Comparison of ENCODE assay signal across 1 cellular context in genomic region chr2:3536682-3537632, GRCh38.
A peak's percentile ranks its signal among the peaks of the same experiment; 100 is the strongest.
TF ChIP-seq lines count a peak whose summit lies in the region.

No MANE protein-coding gene starts in this region.

TF ChIP-seq in K562, 482 proteins besides CTCF, POLR2A, EP300 and RAD21 (continued from another document and continues in another):
- TF ChIP-seq ZNF224 (CRISPR knock-in tag; IDR thresholded peaks at IDR 0.05) = no peak
- no peak for TF ChIP-seq ATF7 (IDR thresholded peaks at IDR 0.05)
- TF ChIP-seq ILK (tag; IDR thresholded peaks at IDR 0.05; ENCODE audit: borderline replicate concordance, low read depth) = no peak
- no peak for TF ChIP-seq HIVEP1 (CRISPR knock-in tag; IDR thresholded peaks at IDR 0.05)
- TF ChIP-seq MED1 (CRISPR knock-in tag; IDR thresholded peaks at IDR 0.05; ENCODE audit: borderline replicate concordance) = no peak
- TF ChIP-seq CBFA2T2 (conservative IDR thresholded peaks at IDR 0.05) = no peak
- TF ChIP-seq SMAD4 (CRISPR knock-in tag; conservative IDR thresholded peaks at IDR 0.05) = no peak
- TF ChIP-seq MLX (CRISPR knock-in tag; conservative IDR thresholded peaks at IDR 0.05) = no peak
- TF ChIP-seq TCF7 (IDR thresholded peaks at IDR 0.05; ENCODE audit: borderline replicate concordance) = no peak
- TF ChIP-seq PHF8 (IDR thresholded peaks at IDR 0.05; ENCODE audit: borderline replicate concordance, low read length) = peak; percentile 44; the same call in 1 of the 2 replicates
- TF ChIP-seq ZNF12 (CRISPR knock-in tag; IDR thresholded peaks at IDR 0.05) = 0 out of 2 replicates have a peak, but pooled peaks have one; percentile 57
- TF ChIP-seq CC2D1A (IDR thresholded peaks at IDR 0.05) = peak; percentile 83
- no peak for TF ChIP-seq CREB5 (CRISPR knock-in tag; IDR thresholded peaks at IDR 0.05)
- no peak for TF ChIP-seq KAT7 (CRISPR knock-in tag; IDR thresholded peaks at IDR 0.05; ENCODE audit: borderline replicate concordance)
- no peak for TF ChIP-seq ZEB2 (IDR thresholded peaks at IDR 0.05)
- no peak for TF ChIP-seq CHCHD3 (CRISPR knock-in tag; IDR thresholded peaks at IDR 0.05)
- TF ChIP-seq GTF3C2 (IDR thresholded peaks at IDR 0.05; ENCODE audit: borderline replicate concordance, extremely low read depth, insufficient read length) = no peak
- no peak for TF ChIP-seq SIN3B (IDR thresholded peaks at IDR 0.05; ENCODE audit: low read depth)
- no peak for TF ChIP-seq NR2C2 (CRISPR knock-in tag; IDR thresholded peaks at IDR 0.05)
- peak; percentile 37; the same call in 1 of the 2 replicates for TF ChIP-seq NR2C2 (tag; IDR thresholded peaks at IDR 0.05)
- TF ChIP-seq SMAD1 (IDR thresholded peaks at IDR 0.05; ENCODE audit: low read depth, low read length, partially characterized antibody) = no peak
- no peak for TF ChIP-seq NCOA1 (IDR thresholded peaks at IDR 0.05; ENCODE audit: low read depth)
- TF ChIP-seq SMAD3 (CRISPR knock-in tag; conservative IDR thresholded peaks at IDR 0.05) = no peak
- TF ChIP-seq SIRT6 (IDR thresholded peaks at IDR 0.05; ENCODE audit: low read depth, low read length) = no peak
- TF ChIP-seq STAT5A (IDR thresholded peaks at IDR 0.05; ENCODE audit: borderline replicate concordance, low read length) = no peak
- no peak for TF ChIP-seq ZBTB43 (CRISPR knock-in tag; IDR thresholded peaks at IDR 0.05)
- 0 out of 4 replicates have a peak, but pooled peaks of 1 of the 2 experiments have one; percentile 24 for TF ChIP-seq TBL1XR1 (IDR thresholded peaks at IDR 0.05; ENCODE audit: low read length in 2 of 2)
- TF ChIP-seq RUNX1 (IDR thresholded peaks at IDR 0.05; ENCODE audit: low read depth) = no peak
- 0 out of 2 replicates have a peak, but pooled peaks have one; percentile 36 for TF ChIP-seq CBX1 (IDR thresholded peaks at IDR 0.05; ENCODE audit: low read depth)
- TF ChIP-seq THAP7 (CRISPR knock-in tag; IDR thresholded peaks at IDR 0.05) = no peak
- TF ChIP-seq MCM7 (IDR thresholded peaks at IDR 0.05) = no peak
- no peak for TF ChIP-seq ATF3 (IDR thresholded peaks at IDR 0.05)
- TF ChIP-seq ATF3 (CRISPR knock-in tag; conservative IDR thresholded peaks at IDR 0.05) = no peak
- TF ChIP-seq ZNF766 (CRISPR knock-in tag; conservative IDR thresholded peaks at IDR 0.05) = 0 out of 2 replicates have a peak, but pooled peaks have one; percentile 6
- TF ChIP-seq ZSCAN32 (CRISPR knock-in tag; IDR thresholded peaks at IDR 0.05) = no peak
- no peak for TF ChIP-seq BACH1 (tag; IDR thresholded peaks at IDR 0.05)
- no peak for TF ChIP-seq SREBF2 (CRISPR knock-in tag; IDR thresholded peaks at IDR 0.05)
- TF ChIP-seq MAZ (CRISPR knock-in tag; conservative IDR thresholded peaks at IDR 0.05 in 1 of 2, IDR thresholded peaks at IDR 0.05 in 1 of 2) = peak in 1 of 2 experiments; percentile 47; a peak in 1 of 4 replicates
- no peak for TF ChIP-seq RAD51 (IDR thresholded peaks at IDR 0.05; ENCODE audit: borderline replicate concordance, low read depth)
- no peak for TF ChIP-seq SPI1 (IDR thresholded peaks at IDR 0.05; ENCODE audit: borderline replicate concordance, low read depth, low read length)
- TF ChIP-seq MAX (CRISPR knock-in tag; IDR thresholded peaks at IDR 0.05) = peak; percentile 54; the same call in 1 of the 2 replicates
- TF ChIP-seq EHMT2 (IDR thresholded peaks at IDR 0.05) = no peak
- no peak for TF ChIP-seq CREB1 (IDR thresholded peaks at IDR 0.05)
- peak; percentile 47; the same call in 1 of the 2 replicates for TF ChIP-seq CREB1 (CRISPR knock-in tag; IDR thresholded peaks at IDR 0.05)
- TF ChIP-seq, protein P1, sequence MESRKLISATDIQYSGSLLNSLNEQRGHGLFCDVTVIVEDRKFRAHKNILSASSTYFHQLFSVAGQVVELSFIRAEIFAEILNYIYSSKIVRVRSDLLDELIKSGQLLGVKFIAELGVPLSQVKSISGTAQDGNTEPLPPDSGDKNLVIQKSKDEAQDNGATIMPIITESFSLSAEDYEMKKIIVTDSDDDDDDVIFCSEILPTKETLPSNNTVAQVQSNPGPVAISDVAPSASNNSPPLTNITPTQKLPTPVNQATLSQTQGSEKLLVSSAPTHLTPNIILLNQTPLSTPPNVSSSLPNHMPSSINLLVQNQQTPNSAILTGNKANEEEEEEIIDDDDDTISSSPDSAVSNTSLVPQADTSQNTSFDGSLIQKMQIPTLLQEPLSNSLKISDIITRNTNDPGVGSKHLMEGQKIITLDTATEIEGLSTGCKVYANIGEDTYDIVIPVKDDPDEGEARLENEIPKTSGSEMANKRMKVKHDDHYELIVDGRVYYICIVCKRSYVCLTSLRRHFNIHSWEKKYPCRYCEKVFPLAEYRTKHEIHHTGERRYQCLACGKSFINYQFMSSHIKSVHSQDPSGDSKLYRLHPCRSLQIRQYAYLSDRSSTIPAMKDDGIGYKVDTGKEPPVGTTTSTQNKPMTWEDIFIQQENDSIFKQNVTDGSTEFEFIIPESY (CRISPR knock-in tag; IDR thresholded peaks at IDR 0.05) = no peak
- TF ChIP-seq MAFF (IDR thresholded peaks at IDR 0.05; ENCODE audit: low read length) = no peak
- no peak for TF ChIP-seq CBX5 (IDR thresholded peaks at IDR 0.05; ENCODE audit: borderline replicate concordance, low read depth)
- TF ChIP-seq, protein P2, sequence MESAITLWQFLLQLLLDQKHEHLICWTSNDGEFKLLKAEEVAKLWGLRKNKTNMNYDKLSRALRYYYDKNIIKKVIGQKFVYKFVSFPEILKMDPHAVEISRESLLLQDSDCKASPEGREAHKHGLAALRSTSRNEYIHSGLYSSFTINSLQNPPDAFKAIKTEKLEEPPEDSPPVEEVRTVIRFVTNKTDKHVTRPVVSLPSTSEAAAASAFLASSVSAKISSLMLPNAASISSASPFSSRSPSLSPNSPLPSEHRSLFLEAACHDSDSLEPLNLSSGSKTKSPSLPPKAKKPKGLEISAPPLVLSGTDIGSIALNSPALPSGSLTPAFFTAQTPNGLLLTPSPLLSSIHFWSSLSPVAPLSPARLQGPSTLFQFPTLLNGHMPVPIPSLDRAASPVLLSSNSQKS (CRISPR knock-in tag; IDR thresholded peaks at IDR 0.05) = no peak
- no peak for TF ChIP-seq ZNF79 (CRISPR knock-in tag; IDR thresholded peaks at IDR 0.05; ENCODE audit: low read depth)
- no peak for TF ChIP-seq POLR3A (IDR thresholded peaks at IDR 0.05; ENCODE audit: borderline replicate concordance, extremely low read depth, insufficient read depth, insufficient read length)
- TF ChIP-seq ARID3A (IDR thresholded peaks at IDR 0.05; ENCODE audit: borderline replicate concordance, low read depth, low read length) = no peak
- TF ChIP-seq ZNF274 (IDR thresholded peaks at IDR 0.05; ENCODE audit: borderline replicate concordance, low read depth, low read length) = no peak
- no peak for TF ChIP-seq ZNF347 (CRISPR knock-in tag; IDR thresholded peaks at IDR 0.05; ENCODE audit: low read depth)
- no peak for TF ChIP-seq NFE2L1 (tag; IDR thresholded peaks at IDR 0.05; ENCODE audit: borderline replicate concordance, low read depth)
- 0 out of 2 replicates have a peak, but pooled peaks have one; percentile 28 for TF ChIP-seq NR2C1 (IDR thresholded peaks at IDR 0.05)
- no peak for TF ChIP-seq NR2C1 (tag; IDR thresholded peaks at IDR 0.05)
- no peak for TF ChIP-seq THRAP3 (IDR thresholded peaks at IDR 0.05; ENCODE audit: borderline replicate concordance)
- TF ChIP-seq ZNF584 (CRISPR knock-in tag; IDR thresholded peaks at IDR 0.05; ENCODE audit: low read depth) = no peak
- TF ChIP-seq ZNF253 (CRISPR knock-in tag; conservative IDR thresholded peaks at IDR 0.05) = no peak
- 0 out of 2 replicates have a peak, but pooled peaks have one; percentile 26 for TF ChIP-seq BHLHE40 (IDR thresholded peaks at IDR 0.05; ENCODE audit: low read length)
- no peak for TF ChIP-seq ESRRB (CRISPR knock-in tag; IDR thresholded peaks at IDR 0.05; ENCODE audit: borderline replicate concordance)
- TF ChIP-seq ZNF436 (CRISPR knock-in tag; IDR thresholded peaks at IDR 0.05) = no peak
- TF ChIP-seq HNRNPLL (IDR thresholded peaks at IDR 0.05; ENCODE audit: low read depth, low read length, poor library complexity, severe bottlenecking) = peak; percentile 47
- no peak for TF ChIP-seq MTA3 (IDR thresholded peaks at IDR 0.05; ENCODE audit: borderline replicate concordance)
